8 cellular contexts compared by ENCODE assay signal in genomic region chr15:78149805-78150751, GRCh38. TPM values are rescaled to one million over a fixed set of nuclear protein-coding genes. Genes with fewer than 3 reads are reported as not detected.
A peak's percentile ranks its signal among the peaks of the same experiment; 100 is the strongest.
DNase-seq lines count a peak whose midpoint lies in the region; ATAC-seq, FAIRE-seq and TF ChIP-seq lines count a peak whose summit lies in the region.

No MANE protein-coding gene starts in this region.

- no peak for FAIRE-seq in urothelium cell line (lab: Jason Lieb, UNC)

- H3K4me1 ChIP-seq in CD4-positive, CD25-positive, alpha-beta regulatory T cell (ENCODE audit: control insufficient read depth, insufficient read depth, low read length, poor library complexity, severe bottlenecking): peaks cover 26% of the 10 kb centered on the region
- H3K4me1 ChIP-seq in mesenchymal stem cell (ENCODE audit: control insufficient read depth, insufficient read depth, low read depth, low read length): peaks cover 5% of the 10 kb centered on the region

- H3K4me3 ChIP-seq in CD4-positive, CD25-positive, alpha-beta regulatory T cell (ENCODE audit: low read depth, low read length): peak overlapping the region; percentile 83
- peak overlapping the region; percentile 81 to 87 for H3K4me3 ChIP-seq in mesenchymal stem cell (ENCODE audit: insufficient read depth in 1 of 2, low read depth in 1 of 2, low read length in 2 of 2)

- no peaks in the 10 kb centered on the region for H3K27me3 ChIP-seq in CD4-positive, CD25-positive, alpha-beta regulatory T cell (ENCODE audit: control insufficient read depth, insufficient read depth, low read length)
- no peaks in the 10 kb centered on the region for H3K27me3 ChIP-seq in mesenchymal stem cell (ENCODE audit: control insufficient read depth in 1 of 2, insufficient read depth in 1 of 2, low read length in 2 of 2)

- H3K27me3 Mint-ChIP-seq in CD4-positive, CD25-positive, alpha-beta regulatory T cell: no peaks in the 10 kb centered on the region
- no peaks in the 10 kb centered on the region for H3K27me3 Mint-ChIP-seq in chondrocyte (ENCODE audit: low read depth)

- H3K9me3 Mint-ChIP-seq in CD4-positive, CD25-positive, alpha-beta regulatory T cell: no peaks in the 10 kb centered on the region
- no peaks in the 10 kb centered on the region for H3K9me3 Mint-ChIP-seq in chondrocyte (ENCODE audit: low read depth)

- peaks cover 23 to 50% (median 39%) of the 10 kb centered on the region in 4 donors for H3K4me1 Mint-ChIP-seq in CD4-positive, CD25-positive, alpha-beta regulatory T cell
- H3K4me1 Mint-ChIP-seq in chondrocyte (ENCODE audit: low read depth): peaks cover 28% of the 10 kb centered on the region

- H2AK5ac ChIP-seq in mesenchymal stem cell (ENCODE audit: low read length, severe bottlenecking): no peak overlapping the region

- peaks cover 4% of the 10 kb centered on the region for H3K36me3 Mint-ChIP-seq in CD4-positive, CD25-positive, alpha-beta regulatory T cell
- no peaks in the 10 kb centered on the region for H3K36me3 Mint-ChIP-seq in chondrocyte (ENCODE audit: low read depth)

- H3K4me2 ChIP-seq in mesenchymal stem cell (ENCODE audit: low read length, poor library complexity, severe bottlenecking): peak overlapping the region; percentile 93

- H2BK12ac ChIP-seq in mesenchymal stem cell (ENCODE audit: low read length in 2 of 2): no peak overlapping the region

- H3K36me3 ChIP-seq in CD4-positive, CD25-positive, alpha-beta regulatory T cell (ENCODE audit: control insufficient read depth, insufficient read depth, low read length): peaks cover 3% of the 10 kb centered on the region
- H3K36me3 ChIP-seq in mesenchymal stem cell (ENCODE audit: control insufficient read depth in 1 of 2, insufficient read depth in 2 of 2, low read depth in 1 of 2, low read length in 2 of 2): no peaks in the 10 kb centered on the region

- no peak for ATAC-seq in CD4-positive, CD25-positive, alpha-beta regulatory T cell (ENCODE audit: low read depth in 2 of 2)
- ATAC-seq in GM21576 (IDR thresholded peaks at IDR 0.05; ENCODE audit: unreplicated experiment): peak; percentile 4

- no peak overlapping the region for H3K23ac ChIP-seq in mesenchymal stem cell (ENCODE audit: low read length in 2 of 2)

- H3K9ac ChIP-seq in mesenchymal stem cell (ENCODE audit: low read length): peak overlapping the region; percentile 87

- H3K27ac Mint-ChIP-seq in CD4-positive, CD25-positive, alpha-beta regulatory T cell: peak overlapping the region; percentile 62 to 92 (median 90)
- H3K27ac Mint-ChIP-seq in chondrocyte (ENCODE audit: unreplicated experiment): peak overlapping the region; percentile 81

- H2AFZ ChIP-seq in mesenchymal stem cell (ENCODE audit: low read depth, low read length): peak overlapping the region; percentile 72

- H3K4ac ChIP-seq in mesenchymal stem cell (ENCODE audit: low read depth in 1 of 2, low read length in 2 of 2): peak overlapping the region; percentile 68 to 71

- TF ChIP-seq CTCF in chondrocyte (IDR thresholded peaks at IDR 0.05): no peak

- H4K8ac ChIP-seq in mesenchymal stem cell (ENCODE audit: low read length): peak overlapping the region; percentile 31

- peak overlapping the region; percentile 54 for H2BK120ac ChIP-seq in mesenchymal stem cell (ENCODE audit: low read depth, low read length)

- H3K79me1 ChIP-seq in mesenchymal stem cell (replicated peaks; ENCODE audit: low read length, poor library complexity, severe bottlenecking): peaks cover 20% of the 10 kb centered on the region

- WGBS in mesenchymal stem cell: 8% methylated on average over 18 of the region's 20 CpGs

- no peak overlapping the region for H2BK15ac ChIP-seq in mesenchymal stem cell (ENCODE audit: low read depth, poor library complexity, severe bottlenecking)

- H2BK5ac ChIP-seq in mesenchymal stem cell (ENCODE audit: low read depth, low read length, poor library complexity, severe bottlenecking): no peak overlapping the region

- H4K91ac ChIP-seq in mesenchymal stem cell (ENCODE audit: low read length): peak overlapping the region; percentile 29

- peak overlapping the region in 1 of 2 experiments; percentile 95 for H3K14ac ChIP-seq in mesenchymal stem cell (ENCODE audit: low read length in 2 of 2)

- H3K27ac ChIP-seq in CD4-positive, CD25-positive, alpha-beta regulatory T cell (ENCODE audit: insufficient read depth, low read length, poor library complexity, severe bottlenecking): peak overlapping the region; percentile 73
- H3K27ac ChIP-seq in mesenchymal stem cell (ENCODE audit: low read length, poor library complexity, severe bottlenecking): no peak overlapping the region

- no peaks in the 10 kb centered on the region for H3K9me3 ChIP-seq in CD4-positive, CD25-positive, alpha-beta regulatory T cell (ENCODE audit: control insufficient read depth in 2 of 2, low read length in 2 of 2)
- no peaks in the 10 kb centered on the region for H3K9me3 ChIP-seq in mesenchymal stem cell (ENCODE audit: control insufficient read depth, low read length)

- no peak for DNase-seq in CD4-positive, CD25-positive, alpha-beta regulatory T cell
- DNase-seq in NCI-H526 treated with DMSO at 0.1 percent for 48 hours (lab: John Stamatoyannopoulos, UW) (peak; percentile 27), chondrocyte (ENCODE audit: low spot score) (no peak), mesenchymal stem cell (peak; percentile 28), urothelium cell line (ENCODE audit: low spot score) (peak; percentile 25), NK-92 (lab: John Stamatoyannopoulos, UW; ENCODE audit: unreplicated experiment) (no peak)
- no peak for DNase-seq in activated CD4-positive, alpha-beta T cell treated with anti-CD3 and anti-CD28 coated beads, Interleukin-2, amount 50 U/mL, for 48 hours

- no peak overlapping the region for H3K18ac ChIP-seq in mesenchymal stem cell (ENCODE audit: low read depth in 1 of 2, low read length in 2 of 2)

- H3K4me3 Mint-ChIP-seq in CD4-positive, CD25-positive, alpha-beta regulatory T cell: peak overlapping the region; percentile 92 to 99 (median 98)
- H3K4me3 Mint-ChIP-seq in chondrocyte (ENCODE audit: unreplicated experiment): peak overlapping the region; percentile 85

RNA-seq across cellular contexts. Expression of gene IDH3A, which starts 0.9 kb away (rescaled TPM):
- 51.9 TPM for total RNA-seq in CD4-positive, CD25-positive, alpha-beta regulatory T cell
- polyA plus RNA-seq in CD4-positive, CD25-positive, alpha-beta regulatory T cell: 10 to 100 TPM; 38.2 to 62.1 (median 46.8) TPM
- 42.6 to 50.7 TPM (median 48.7 TPM) in 3 replicates for total RNA-seq in chondrocyte
- 17.7 TPM for polyA plus RNA-seq in mesenchymal stem cell (2013, experiment 1 of 2)
- polyA plus RNA-seq in mesenchymal stem cell (2013, experiment 2 of 2): 19.5 TPM

RNA-seq across cellular contexts. Expression of gene CIB2, which starts 18.8 kb away (rescaled TPM):
- total RNA-seq in CD4-positive, CD25-positive, alpha-beta regulatory T cell: 1.2 TPM
- 1 to 10 TPM in 3 of 4 donors, under 1 TPM in 1; 0.94 to 2.7 (median 1.9) TPM for polyA plus RNA-seq in CD4-positive, CD25-positive, alpha-beta regulatory T cell
- total RNA-seq in chondrocyte: 5.7 to 8.8 TPM (median 8.0 TPM) in 3 replicates
- polyA plus RNA-seq in mesenchymal stem cell (2013, experiment 1 of 2): 23.7 TPM
- polyA plus RNA-seq in mesenchymal stem cell (2013, experiment 2 of 2): 21.9 TPM

RNA-seq across cellular contexts. Expression of gene SH2D7, which starts 57.7 kb away (rescaled TPM):
- total RNA-seq in CD4-positive, CD25-positive, alpha-beta regulatory T cell: not detected
- polyA plus RNA-seq in CD4-positive, CD25-positive, alpha-beta regulatory T cell: under 1 TPM in 1 of 4 donors, not detected in 3; 0.09 TPM
- not detected in 3 replicates for total RNA-seq in chondrocyte
- 0.01 TPM for polyA plus RNA-seq in mesenchymal stem cell (2013, experiment 1 of 2)
- 0.01 TPM for polyA plus RNA-seq in mesenchymal stem cell (2013, experiment 2 of 2)

Comparison
In these comparisons a context has a peak if more than half of its experiments do, and no peak if none do; other contexts are left out.
1. DNase-seq: peak in NCI-H526 treated with DMSO at 0.1 percent for 48 hours (single experiment), mesenchymal stem cell (single experiment) and urothelium cell line (single experiment); none in CD4-positive, CD25-positive, alpha-beta regulatory T cell (0 of 3), chondrocyte (single experiment), activated CD4-positive, alpha-beta T cell treated with anti-CD3 and anti-CD28 coated beads, Interleukin-2, amount 50 U/mL, for 48 hours (0 of 2) and NK-92 (single experiment).